8 cellular contexts compared by ENCODE assay signal in genomic region chr13:71866173-71867091, GRCh38. TPM values are rescaled to one million over a fixed set of nuclear protein-coding genes. Genes with fewer than 3 reads are reported as not detected.
DNase-seq lines count a peak whose midpoint lies in the region; ATAC-seq and TF ChIP-seq lines count a peak whose summit lies in the region.

No MANE protein-coding gene starts in this region.

- H3K79me2 ChIP-seq in neural cell (replicated peaks; ENCODE audit: insufficient read depth, low read length), result peaks cover 47% of the 10 kb centered on the region

- H3K36me3 ChIP-seq in neural cell (ENCODE audit: insufficient read depth, low read length), result no peaks in the 10 kb centered on the region

- H3K9ac ChIP-seq in neural cell (ENCODE audit: low read length), result peak overlapping the region; percentile 79

- H2AFZ ChIP-seq in neural cell (ENCODE audit: low read depth, low read length), result peak overlapping the region; percentile 30

- H3K9me2 ChIP-seq in neural cell (ENCODE audit: insufficient read depth, low read length), result no peaks in the 10 kb centered on the region

- no peak overlapping the region for H3K4me3 Mint-ChIP-seq in activated CD4-positive, alpha-beta memory T cell treated with anti-CD3 and anti-CD28 coated beads, Interleukin-2, amount 10 ng/mL, durations not matched to agents 7 days and 5 days

- TF ChIP-seq EP300 in neural cell (conservative IDR thresholded peaks at IDR 0.05; ENCODE audit: poor library complexity, severe bottlenecking), result peak; percentile 11

- TF ChIP-seq RAD21 in neural cell (conservative IDR thresholded peaks at IDR 0.05), result peak; percentile 44

- no peaks in the 10 kb centered on the region for H3K9me3 Mint-ChIP-seq in activated CD4-positive, alpha-beta memory T cell treated with anti-CD3 and anti-CD28 coated beads, Interleukin-2, amount 10 ng/mL, durations not matched to agents 7 days and 5 days

- H3K36me3 Mint-ChIP-seq in activated CD4-positive, alpha-beta memory T cell treated with anti-CD3 and anti-CD28 coated beads, Interleukin-2, amount 10 ng/mL, durations not matched to agents 7 days and 5 days (ENCODE audit: low read depth), result peaks cover 5% of the 10 kb centered on the region

- peaks cover 42% of the 10 kb centered on the region for H3K27me3 ChIP-seq in neural cell (ENCODE audit: insufficient read depth, low read depth, low read length)

- peaks cover 5% of the 10 kb centered on the region for H3F3A ChIP-seq in neural cell (ENCODE audit: insufficient read depth, low read length, poor library complexity, severe bottlenecking)

- TF ChIP-seq CTCF in GM10266 (IDR thresholded peaks at IDR 0.05; ENCODE audit: control insufficient read depth, insufficient read depth, low read depth, missing control alignments) (no peak), fibroblast of pulmonary artery (IDR thresholded peaks at IDR 0.05; ENCODE audit: low read length, missing control alignments) (no peak), neural cell (IDR thresholded peaks at IDR 0.05; ENCODE audit: poor library complexity, severe bottlenecking) (peak; percentile 32)

- H3K4me2 ChIP-seq in neural cell (ENCODE audit: low read length), result no peak overlapping the region

- no peaks in the 10 kb centered on the region for H4K20me1 ChIP-seq in neural cell (ENCODE audit: insufficient read depth)

- H3K4me3 ChIP-seq in fibroblast of pulmonary artery (replicated peaks; ENCODE audit: low read depth, low read length) (peak overlapping the region; percentile 62), neural cell (ENCODE audit: low read length) (peak overlapping the region; percentile 92)

- no peaks in the 10 kb centered on the region for H3K9me3 ChIP-seq in neural cell (ENCODE audit: low read length)

- CTCF ChIA-PET in activated CD4-positive, alpha-beta memory T cell treated with anti-CD3 and anti-CD28 coated beads, Interleukin-2, amount 10 ng/mL, durations not matched to agents 7 days and 5 days (lab: Charles Lee), result no interaction called here

- H3K27me3 Mint-ChIP-seq in activated CD4-positive, alpha-beta memory T cell treated with anti-CD3 and anti-CD28 coated beads, Interleukin-2, amount 10 ng/mL, durations not matched to agents 7 days and 5 days, result peaks cover 55% of the 10 kb centered on the region

- no peak overlapping the region for H3K27ac Mint-ChIP-seq in activated CD4-positive, alpha-beta memory T cell treated with anti-CD3 and anti-CD28 coated beads, Interleukin-2, amount 10 ng/mL, durations not matched to agents 7 days and 5 days

- DNase-seq in GM10266 (ENCODE audit: extremely low spot score) (peak; percentile 30), fibroblast of pulmonary artery (ENCODE audit: low read depth) (no peak), putamen (ENCODE audit: low spot score) (no peak), NCI-H2196 treated with DMSO at 0.1 percent for 48 hours (lab: John Stamatoyannopoulos, UW; ENCODE audit: unreplicated experiment) (no peak), NAMALWA (ENCODE audit: low spot score) (no peak)
- DNase-seq in activated CD4-positive, alpha-beta memory T cell treated with anti-CD3 and anti-CD28 coated beads, Interleukin-2, amount 10 ng/mL, durations not matched to agents 7 days and 5 days, result peak; percentile 16

- POLR2A ChIA-PET in activated CD4-positive, alpha-beta memory T cell treated with anti-CD3 and anti-CD28 coated beads, Interleukin-2, amount 10 ng/mL, durations not matched to agents 7 days and 5 days (lab: Charles Lee), result no interaction called here

- peak overlapping the region; percentile 71 for H3K27ac ChIP-seq in neural cell (ENCODE audit: low read length)

- H3K4me1 Mint-ChIP-seq in activated CD4-positive, alpha-beta memory T cell treated with anti-CD3 and anti-CD28 coated beads, Interleukin-2, amount 10 ng/mL, durations not matched to agents 7 days and 5 days, result peaks cover 20% of the 10 kb centered on the region

- ATAC-seq in HG03066 (IDR thresholded peaks at IDR 0.05; ENCODE audit: low read depth, unreplicated experiment), result peak; percentile 9

TF ChIP-seq in neural cell, 6 proteins besides CTCF, POLR2A, EP300 and RAD21:
- TF ChIP-seq POLR2AphosphoS5 (IDR thresholded peaks at IDR 0.05) (peak; percentile 26), TAF1 (IDR thresholded peaks at IDR 0.05; ENCODE audit: low read depth) (peak; percentile 33), SMC3 (conservative IDR thresholded peaks at IDR 0.05; ENCODE audit: poor library complexity) (peak; percentile 58), REST (IDR thresholded peaks at IDR 0.05; ENCODE audit: borderline replicate concordance) (peak; percentile 56), EZH2 (IDR thresholded peaks at IDR 0.05; ENCODE audit: borderline replicate concordance, insufficient read depth, low read length, poor library complexity, severe bottlenecking) (no peak), MXI1 (conservative IDR thresholded peaks at IDR 0.05; ENCODE audit: poor library complexity, severe bottlenecking) (no peak)

RNA-seq across cellular contexts. Expression of gene DACH1, which starts 0.6 kb away (rescaled TPM):
- not detected for total RNA-seq in activated CD4-positive, alpha-beta memory T cell treated with anti-CD3 and anti-CD28 coated beads, Interleukin-2, amount 10 ng/mL, durations not matched to agents 7 days and 5 days
- 14.4 and 20.0 TPM in 2 replicates for polyA plus RNA-seq in neural cell
- polyA minus RNA-seq in neural cell, result 33.4 and 37.7 TPM in 2 replicates

Comparison
In these comparisons a context has a peak if more than half of its experiments do, and no peak if none do; other contexts are left out.
1. DNase-seq: peak in GM10266 (single experiment) and activated CD4-positive, alpha-beta memory T cell treated with anti-CD3 and anti-CD28 coated beads, Interleukin-2, amount 10 ng/mL, durations not matched to agents 7 days and 5 days (single experiment); none in fibroblast of pulmonary artery (single experiment), putamen (single experiment), NCI-H2196 treated with DMSO at 0.1 percent for 48 hours (single experiment) and NAMALWA (single experiment).